ENCODE assay signal across 8 cellular contexts in genomic region chr7:76262683-76263402, GRCh38. TPM values are rescaled to one million over a fixed set of nuclear protein-coding genes. Genes with fewer than 3 reads are reported as not detected.
DNase-seq lines count a peak whose midpoint lies in the region; ATAC-seq and TF ChIP-seq lines count a peak whose summit lies in the region.

No MANE protein-coding gene starts in this region.

- no peak overlapping the region for H3K4me3 Mint-ChIP-seq in HFFc6
- no peak overlapping the region for H3K4me3 Mint-ChIP-seq in activated naive CD8-positive, alpha-beta T cell treated with anti-CD3 and anti-CD28 coated beads for 36 hours
- no peak overlapping the region for H3K4me3 Mint-ChIP-seq in CD4-positive, alpha-beta memory T cell

- no peak overlapping the region for H3K27ac Mint-ChIP-seq in HFFc6
- peak overlapping the region; percentile 63 for H3K27ac Mint-ChIP-seq in activated naive CD8-positive, alpha-beta T cell treated with anti-CD3 and anti-CD28 coated beads for 36 hours
- H3K27ac Mint-ChIP-seq in CD4-positive, alpha-beta memory T cell: peak overlapping the region in 2 of 7 donors; percentile 51 to 55

- no peaks in the 10 kb centered on the region for H3K4me1 Mint-ChIP-seq in HFFc6 (ENCODE audit: low read depth)
- H3K4me1 Mint-ChIP-seq in activated naive CD8-positive, alpha-beta T cell treated with anti-CD3 and anti-CD28 coated beads for 36 hours: peaks cover under 1% of the 10 kb centered on the region
- peaks cover 0 to 8% (median under 1%) of the 10 kb centered on the region in 4 donors for H3K4me1 Mint-ChIP-seq in CD4-positive, alpha-beta memory T cell

- DNase-seq in DMS114 treated with DMSO at 0.1 percent for 48 hours (lab: John Stamatoyannopoulos, UW; ENCODE audit: unreplicated experiment) (peak; percentile 67), HFFc6 (peak; percentile 48), NCI-H748 (lab: John Stamatoyannopoulos, UW; ENCODE audit: unreplicated experiment) (peak; percentile 74), heart right ventricle (peak in 1 of 2 donors; percentile 49), renal cortical epithelial cell (ENCODE audit: low read depth) (peak; percentile 49)
- DNase-seq in activated naive CD8-positive, alpha-beta T cell treated with anti-CD3 and anti-CD28 coated beads for 36 hours: peak; percentile 37
- no peak for DNase-seq in CD4-positive, alpha-beta memory T cell

- CTCF ChIA-PET in CD4-positive, alpha-beta memory T cell (lab: Charles Lee; ENCODE audit: partially characterized antibody): interaction anchor here (0.5 to 2.2 kb wide), 8 partner anchors 8 to 400 kb away, joined by 3 to 9 read pairs (median 4); no protein-coding TSS in a partner anchor

- POLR2A ChIA-PET in CD4-positive, alpha-beta memory T cell (lab: Charles Lee; ENCODE audit: partially characterized antibody): interaction anchor here (0.5 kb wide), 1 partner anchor 55 kb away, joined by 3 read pairs; no protein-coding TSS in a partner anchor

- no peak overlapping the region for H3K4me3 ChIP-seq in heart right ventricle
- no peak overlapping the region for H3K4me3 ChIP-seq in CD4-positive, alpha-beta memory T cell (ENCODE audit: low read length in 2 of 2)

- ATAC-seq in heart right ventricle (peak in 7 of 8 donors; percentile 72 to 83 (median 78)), GM21381 (IDR thresholded peaks at IDR 0.05; ENCODE audit: unreplicated experiment) (no peak)

- H3K9me3 ChIP-seq in heart right ventricle: no peaks in the 10 kb centered on the region
- no peaks in the 10 kb centered on the region for H3K9me3 ChIP-seq in CD4-positive, alpha-beta memory T cell (ENCODE audit: control insufficient read depth in 1 of 2, low read length in 2 of 2)

- intact Hi-C loops in heart right ventricle (cut with DNase I): loop anchor here in 4 of 10 donors (5.0 kb wide), 2 partner anchors 81 to 86 kb away; no protein-coding TSS in a partner anchor
- intact Hi-C loops in CD4-positive, alpha-beta memory T cell (cut with micrococcal nuclease): no loop called here

- H3K4me1 ChIP-seq in heart right ventricle: peaks cover 4 to 17% (median 15%) of the 10 kb centered on the region in 9 donors
- peaks cover 4% of the 10 kb centered on the region for H3K4me1 ChIP-seq in CD4-positive, alpha-beta memory T cell (ENCODE audit: insufficient read depth, low read length)

- 68 to 70% methylated on average over 7 of the region's 7 CpGs for WGBS in heart right ventricle, 2 donors

- peaks cover 11 to 60% (median 51%) of the 10 kb centered on the region in 7 donors for H3K27me3 ChIP-seq in heart right ventricle
- peaks cover 9% of the 10 kb centered on the region for H3K27me3 ChIP-seq in CD4-positive, alpha-beta memory T cell (ENCODE audit: insufficient read depth, low read length)

- H3K27ac ChIP-seq in heart right ventricle: no peak overlapping the region
- no peak overlapping the region for H3K27ac ChIP-seq in CD4-positive, alpha-beta memory T cell (ENCODE audit: low read depth, low read length)

- H3K36me3 Mint-ChIP-seq in HFFc6 (ENCODE audit: low read depth): no peaks in the 10 kb centered on the region
- no peaks in the 10 kb centered on the region for H3K36me3 Mint-ChIP-seq in activated naive CD8-positive, alpha-beta T cell treated with anti-CD3 and anti-CD28 coated beads for 36 hours
- H3K36me3 Mint-ChIP-seq in CD4-positive, alpha-beta memory T cell: no peaks in the 10 kb centered on the region

- H3K9me3 Mint-ChIP-seq in HFFc6: no peaks in the 10 kb centered on the region
- no peaks in the 10 kb centered on the region for H3K9me3 Mint-ChIP-seq in activated naive CD8-positive, alpha-beta T cell treated with anti-CD3 and anti-CD28 coated beads for 36 hours
- H3K9me3 Mint-ChIP-seq in CD4-positive, alpha-beta memory T cell: peaks cover 0 to 2% (median 0%) of the 10 kb centered on the region in 8 donors

- peak; percentile 83 for TF ChIP-seq CTCF in HFFc6 (IDR thresholded peaks at IDR 0.05)
- TF ChIP-seq CTCF in heart right ventricle (IDR thresholded peaks at IDR 0.05): peak; percentile 17 to 72 (median 66)

- H3K36me3 ChIP-seq in heart right ventricle: no peaks in the 10 kb centered on the region
- no peaks in the 10 kb centered on the region for H3K36me3 ChIP-seq in CD4-positive, alpha-beta memory T cell (ENCODE audit: insufficient read depth, low read length)

- H3K27me3 Mint-ChIP-seq in HFFc6 (ENCODE audit: insufficient read depth): peaks cover 5% of the 10 kb centered on the region
- H3K27me3 Mint-ChIP-seq in activated naive CD8-positive, alpha-beta T cell treated with anti-CD3 and anti-CD28 coated beads for 36 hours: peaks cover 65% of the 10 kb centered on the region
- peaks cover 17 to 19% of the 10 kb centered on the region in 2 donors for H3K27me3 Mint-ChIP-seq in CD4-positive, alpha-beta memory T cell

RNA-seq across cellular contexts. Expression of gene HSPB1, which starts 39.6 kb away (rescaled TPM):
- 1,000 to 10,000 TPM; 1,016 to 1,211 (median 1,126) TPM for total RNA-seq in HFFc6 (2021; fragmentation: NEBNext Ultra II Directional; extraction: Animal tissue kit (Norgen Biotek cat#: 25700))
- total RNA-seq in activated naive CD8-positive, alpha-beta T cell treated with anti-CD3 and anti-CD28 coated beads for 36 hours: 100 to 1,000 TPM in 1 of 2 experiments, 10 to 100 TPM in 1; 96.7 to 102 TPM
- total RNA-seq in heart right ventricle (1,000 to 10,000 TPM; 1,266 to 2,631 (median 2,034) TPM), renal cortical epithelial cell (48.8 and 104 TPM in 2 replicates)
- polyA plus RNA-seq in heart right ventricle: 1,000 to 10,000 TPM; 2,522 to 6,886 TPM
- 10 to 100 TPM; 41.9 to 43.1 TPM for total RNA-seq in CD4-positive, alpha-beta memory T cell
- 100 to 1,000 TPM in 1 of 2 donors, 10 to 100 TPM in 1; 49.7 to 111 TPM for polyA plus RNA-seq in CD4-positive, alpha-beta memory T cell

Comparison
In these comparisons a context has a peak if more than half of its experiments do, and no peak if none do; other contexts are left out.
1. DNase-seq: peak in DMS114 treated with DMSO at 0.1 percent for 48 hours (single experiment), HFFc6 (single experiment), NCI-H748 (single experiment), activated naive CD8-positive, alpha-beta T cell treated with anti-CD3 and anti-CD28 coated beads for 36 hours (single experiment) and renal cortical epithelial cell (single experiment); none in CD4-positive, alpha-beta memory T cell (0 of 5).